Comparison of ENCODE assay signal across 1 cellular context in genomic region chr5:151758430-151759241, GRCh38.
TF ChIP-seq lines count a peak whose summit lies in the region.

TSS of gene ATOX1 (minus strand) at chr5:151758631. CDS start at chr5:151758551, 80 bp downstream.

TF ChIP-seq in HepG2, 621 proteins besides CTCF, POLR2A, EP300 and RAD21 (continued from another document and continues in another):
- TF ChIP-seq ETS1 (CRISPR knock-in tag; IDR thresholded peaks at IDR 0.05) (no peak), POGK (CRISPR knock-in tag; conservative IDR thresholded peaks at IDR 0.05) (peak; percentile 69), CERS6 (CRISPR knock-in tag; IDR thresholded peaks at IDR 0.05) (no peak), ZNF253 (CRISPR knock-in tag; IDR thresholded peaks at IDR 0.05; ENCODE audit: borderline replicate concordance) (0 out of 2 replicates have a peak, but pooled peaks have one; percentile 10), NCOA2 (CRISPR knock-in tag; IDR thresholded peaks at IDR 0.05) (peak; percentile 27; the same call in 1 of the 2 replicates), ZNF740 (CRISPR knock-in tag; IDR thresholded peaks at IDR 0.05) (no peak), ZHX2 (IDR thresholded peaks at IDR 0.05; ENCODE audit: low read depth) (no peak), ZHX2 (CRISPR knock-in tag; IDR thresholded peaks at IDR 0.05; ENCODE audit: borderline replicate concordance) (0 out of 2 replicates have a peak, but pooled peaks have one; percentile 40), ZNF547 (CRISPR knock-in tag; IDR thresholded peaks at IDR 0.05) (no peak), ZNF296 (CRISPR knock-in tag; conservative IDR thresholded peaks at IDR 0.05) (peak; percentile 55; the same call in 1 of the 2 replicates), ZNF160 (CRISPR knock-in tag; IDR thresholded peaks at IDR 0.05) (0 out of 2 replicates have a peak, but pooled peaks have one; percentile 53), RARG (CRISPR knock-in tag; IDR thresholded peaks at IDR 0.05; ENCODE audit: low read depth) (no peak), GPBP1L1 (CRISPR knock-in tag; IDR thresholded peaks at IDR 0.05) (no peak), KIAA2018 (CRISPR knock-in tag; IDR thresholded peaks at IDR 0.05; ENCODE audit: borderline replicate concordance) (no peak), NR2C2 (CRISPR knock-in tag; IDR thresholded peaks at IDR 0.05; ENCODE audit: borderline replicate concordance) (peak; percentile 48), PPARG (CRISPR knock-in tag; conservative IDR thresholded peaks at IDR 0.05) (0 out of 2 replicates have a peak, but pooled peaks have one; percentile 11), FOSL1 (CRISPR knock-in tag; IDR thresholded peaks at IDR 0.05; ENCODE audit: borderline replicate concordance) (no peak), KDM2A (CRISPR knock-in tag; IDR thresholded peaks at IDR 0.05; ENCODE audit: borderline replicate concordance, low read depth) (peak; percentile 83; the same call in 1 of the 2 replicates), TEAD2 (CRISPR knock-in tag; IDR thresholded peaks at IDR 0.05) (no peak), TARDBP (CRISPR knock-in tag; IDR thresholded peaks at IDR 0.05) (no peak), GZF1 (CRISPR knock-in tag; IDR thresholded peaks at IDR 0.05) (no peak), TBP (CRISPR knock-in tag; IDR thresholded peaks at IDR 0.05) (no peak), HDAC6 (IDR thresholded peaks at IDR 0.05; ENCODE audit: low read depth, low read length) (no peak), ZMAT3 (CRISPR knock-in tag; conservative IDR thresholded peaks at IDR 0.05) (peak; percentile 88), CSRNP2 (CRISPR knock-in tag; conservative IDR thresholded peaks at IDR 0.05; ENCODE audit: low read depth) (no peak), TFDP1 (CRISPR knock-in tag; IDR thresholded peaks at IDR 0.05; ENCODE audit: borderline replicate concordance) (peak; percentile 13; the same call in 1 of the 2 replicates), SALL1 (CRISPR knock-in tag; IDR thresholded peaks at IDR 0.05) (no peak; the same call in 1 of the 2 replicates), ZFP37 (CRISPR knock-in tag; IDR thresholded peaks at IDR 0.05; ENCODE audit: borderline replicate concordance) (no peak), ELF3 (CRISPR knock-in tag; IDR thresholded peaks at IDR 0.05) (peak; percentile 46), SRSF9 (IDR thresholded peaks at IDR 0.05; ENCODE audit: borderline replicate concordance, insufficient read depth, low read depth, low read length, poor library complexity, severe bottlenecking) (no peak), KMT2A (CRISPR knock-in tag; IDR thresholded peaks at IDR 0.05) (peak; percentile 75; the same call in 1 of the 2 replicates), ZNF337 (CRISPR knock-in tag; IDR thresholded peaks at IDR 0.05; ENCODE audit: borderline replicate concordance, low read depth) (0 out of 2 replicates have a peak, but pooled peaks have one; percentile 8), ZNF746 (CRISPR knock-in tag; IDR thresholded peaks at IDR 0.05) (no peak; the same call in 1 of the 2 replicates), TAF1 (CRISPR knock-in tag; IDR thresholded peaks at IDR 0.05) (peak; percentile 93), KDM5B (CRISPR knock-in tag; IDR thresholded peaks at IDR 0.05; ENCODE audit: borderline replicate concordance) (peak; percentile 76)
